8 cellular contexts compared by ENCODE assay signal in genomic region chr1:3621151-3621671, GRCh38. TPM values are rescaled to one million over a fixed set of nuclear protein-coding genes. Genes with fewer than 3 reads are reported as not detected.
DNase-seq lines count a peak whose midpoint lies in the region; ATAC-seq, FAIRE-seq and TF ChIP-seq lines count a peak whose summit lies in the region.
"Not testable (repeated sequence)": the region's sequence is repeated elsewhere in the genome, so short reads cannot be mapped to it uniquely, and the experiment has no call there.

No MANE protein-coding gene starts in this region.

- H3K4me1 Mint-ChIP-seq in activated naive CD8-positive, alpha-beta T cell treated with anti-CD3 and anti-CD28 coated beads, Interleukin-2, amount 10 ng/mL, durations not matched to agents 7 days and 5 days, result peaks cover 19% of the 10 kb centered on the region

- H3K4me1 ChIP-seq in Loucy (ENCODE audit: insufficient read depth, low read length, poor library complexity, severe bottlenecking), result peaks cover 18% of the 10 kb centered on the region
- H3K4me1 ChIP-seq in left lung, result peaks cover 17 to 46% of the 10 kb centered on the region in 2 donors

- H3K79me2 ChIP-seq in Loucy (ENCODE audit: insufficient read depth, low read length), result not testable (repeated sequence)

- not testable (repeated sequence) for ATAC-seq in activated naive CD8-positive, alpha-beta T cell treated with anti-CD3 and anti-CD28 coated beads, Interleukin-2, amount 10 ng/mL, durations not matched to agents 7 days and 5 days (ENCODE audit: low read depth); left lung

- not testable (repeated sequence) for H3K36me3 ChIP-seq in Loucy (ENCODE audit: insufficient read depth, low read length); left lung

- POLR2A ChIA-PET in activated naive CD8-positive, alpha-beta T cell treated with anti-CD3 and anti-CD28 coated beads, Interleukin-2, amount 10 ng/mL, durations not matched to agents 7 days and 5 days (lab: Charles Lee), result not testable (repeated sequence)

- peak; percentile 69 for FAIRE-seq in RCC 7860 (lab: Jason Lieb, UNC)

- H3K27ac ChIP-seq in left lung, result not testable (repeated sequence)

- H3F3A ChIP-seq in Loucy (ENCODE audit: low read depth), result not testable (repeated sequence)

- not testable (repeated sequence) for H4K20me1 ChIP-seq in Loucy (ENCODE audit: insufficient read depth, low read length, poor library complexity, severe bottlenecking)

- not testable (repeated sequence) for H2AFZ ChIP-seq in Loucy (ENCODE audit: low read length)

- H3K9me2 ChIP-seq in Loucy (replicated peaks; ENCODE audit: low read depth, low read length), result not testable (repeated sequence)

- H3K27me3 ChIP-seq in Loucy (ENCODE audit: insufficient read depth, low read length, poor library complexity, severe bottlenecking); left lung: not testable (repeated sequence)

- H3K27ac Mint-ChIP-seq in activated naive CD8-positive, alpha-beta T cell treated with anti-CD3 and anti-CD28 coated beads, Interleukin-2, amount 10 ng/mL, durations not matched to agents 7 days and 5 days, result not testable (repeated sequence)

- not testable (repeated sequence) for TF ChIP-seq POLR2A in erythroblast (IDR thresholded peaks at IDR 0.05; ENCODE audit: low read length)

- H3K4me2 ChIP-seq in Loucy (ENCODE audit: low read depth, low read length, poor library complexity, severe bottlenecking), result not testable (repeated sequence)

- H3K36me3 Mint-ChIP-seq in activated naive CD8-positive, alpha-beta T cell treated with anti-CD3 and anti-CD28 coated beads, Interleukin-2, amount 10 ng/mL, durations not matched to agents 7 days and 5 days, result not testable (repeated sequence)

- not testable (repeated sequence) for H3K9me3 Mint-ChIP-seq in activated naive CD8-positive, alpha-beta T cell treated with anti-CD3 and anti-CD28 coated beads, Interleukin-2, amount 10 ng/mL, durations not matched to agents 7 days and 5 days

- H3K27me3 Mint-ChIP-seq in activated naive CD8-positive, alpha-beta T cell treated with anti-CD3 and anti-CD28 coated beads, Interleukin-2, amount 10 ng/mL, durations not matched to agents 7 days and 5 days, result not testable (repeated sequence)

- peak overlapping the region; percentile 10 for H3K4me3 Mint-ChIP-seq in activated naive CD8-positive, alpha-beta T cell treated with anti-CD3 and anti-CD28 coated beads, Interleukin-2, amount 10 ng/mL, durations not matched to agents 7 days and 5 days

- H3K9me3 ChIP-seq in Loucy (ENCODE audit: insufficient read depth, low read depth, low read length); left lung: not testable (repeated sequence)

- H3K9ac ChIP-seq in Loucy (ENCODE audit: low read depth, low read length, poor library complexity, severe bottlenecking), result not testable (repeated sequence)

- in situ Hi-C loops in ACHN (cut with HindIII; ENCODE audit: low pct_ligation_motif_present, low pct_unique_long_range_greater_than_20kb, low sequenced_read_pairs), result not testable (repeated sequence)

- TF ChIP-seq CTCF in Loucy (conservative IDR thresholded peaks at IDR 0.05; ENCODE audit: low read length), result peak; percentile 61
- peak; percentile 58 to 76 for TF ChIP-seq CTCF in left lung (IDR thresholded peaks at IDR 0.05)

- peak; percentile 54 for DNase-seq in ACHN
- peak; percentile 50 for DNase-seq in EL
- peak; percentile 60 for DNase-seq in RCC 7860 (ENCODE audit: low spot score)
- DNase-seq in activated naive CD8-positive, alpha-beta T cell treated with anti-CD3 and anti-CD28 coated beads, Interleukin-2, amount 10 ng/mL, durations not matched to agents 7 days and 5 days, result not testable (repeated sequence)
- DNase-seq in erythroblast (lab: John Stamatoyannopoulos, UW), result peak; percentile 19 to 41
- DNase-seq in left lung, result peak in 1 of 2 donors; percentile 65
- DNase-seq in retina, result peak; percentile 69

- intact Hi-C loops in left lung (cut with DNase I), result loop anchor here in 1 of 2 donors (10.0 kb wide), 1 partner anchor 126 kb away; no protein-coding TSS in a partner anchor

- not testable (repeated sequence) for H3K4me3 ChIP-seq in Loucy (ENCODE audit: low read length, poor library complexity, severe bottlenecking); left lung

RNA-seq across cellular contexts. Expression of gene TPRG1L, which starts 3.6 kb away (rescaled TPM):
- total RNA-seq in activated naive CD8-positive, alpha-beta T cell treated with anti-CD3 and anti-CD28 coated beads, Interleukin-2, amount 10 ng/mL, durations not matched to agents 7 days and 5 days, result 10 to 100 TPM; 23.8 to 29.4 TPM
- 10 to 100 TPM; 42.5 to 42.9 TPM for total RNA-seq in left lung

RNA-seq across cellular contexts. Expression of gene MEGF6, which starts 9.9 kb away (rescaled TPM):
- total RNA-seq in activated naive CD8-positive, alpha-beta T cell treated with anti-CD3 and anti-CD28 coated beads, Interleukin-2, amount 10 ng/mL, durations not matched to agents 7 days and 5 days, result 10 to 100 TPM; 56.6 TPM
- total RNA-seq in left lung, result 100 to 1,000 TPM in 1 of 2 donors, 10 to 100 TPM in 1; 40.6 to 108 TPM

RNA-seq across cellular contexts. Expression of gene WRAP73, which starts 28.7 kb away (rescaled TPM):
- 10 to 100 TPM; 40.2 to 41.6 TPM for total RNA-seq in activated naive CD8-positive, alpha-beta T cell treated with anti-CD3 and anti-CD28 coated beads, Interleukin-2, amount 10 ng/mL, durations not matched to agents 7 days and 5 days
- 10 to 100 TPM; 20.2 to 23.1 TPM for total RNA-seq in left lung

RNA-seq across cellular contexts. Expression of gene TP73, which starts 31.1 kb away (rescaled TPM):
- total RNA-seq in activated naive CD8-positive, alpha-beta T cell treated with anti-CD3 and anti-CD28 coated beads, Interleukin-2, amount 10 ng/mL, durations not matched to agents 7 days and 5 days, result 1 to 10 TPM in 1 of 2 experiments, under 1 TPM in 1; 0.62 to 1.1 TPM
- total RNA-seq in left lung, result 1 to 10 TPM; 1.8 to 2.7 TPM
